Comparison of ENCODE assay signal across 1 cellular context in the genomic region with DNA sequence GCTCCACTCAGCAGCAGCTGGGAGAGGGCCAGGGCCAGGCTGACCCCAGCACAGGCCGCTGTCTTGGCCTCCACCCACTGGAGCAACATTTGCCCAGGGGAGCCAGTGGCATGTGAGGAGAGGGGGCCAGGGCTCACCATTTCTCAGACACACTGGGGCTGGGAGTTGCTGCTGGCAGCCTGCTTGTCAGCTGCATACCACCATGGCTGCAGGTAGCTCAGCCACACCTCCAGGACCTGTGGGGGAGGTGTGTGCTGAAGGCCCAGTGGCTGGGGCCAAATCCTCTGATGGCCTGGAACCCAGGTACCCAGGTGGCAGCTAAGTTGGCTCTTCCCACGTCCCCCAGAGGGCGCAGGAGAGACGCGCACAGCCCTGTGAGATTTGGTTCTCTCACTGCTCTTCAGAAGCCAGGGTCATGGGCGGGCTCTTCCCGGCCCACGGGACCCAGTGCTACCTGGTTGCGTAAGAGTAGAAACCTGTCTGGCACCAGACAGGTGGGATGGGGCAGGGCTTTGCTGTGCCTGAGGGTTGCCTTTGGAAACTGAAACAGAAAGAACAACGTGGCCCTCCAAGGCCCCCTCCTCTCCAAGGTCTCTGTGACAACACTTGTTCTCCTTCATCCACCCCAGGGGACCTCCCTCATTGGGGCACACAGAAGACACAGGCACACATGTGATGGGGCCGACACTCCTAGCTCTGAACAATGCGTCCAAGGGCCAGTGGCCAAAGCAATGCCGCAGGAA.
TF ChIP-seq lines count a peak whose summit lies in the region.

No MANE protein-coding gene starts in this region.

TF ChIP-seq in K562, 482 proteins besides CTCF, POLR2A, EP300 and RAD21 (continued from another document and continues in another):
- TF ChIP-seq, protein P1, sequence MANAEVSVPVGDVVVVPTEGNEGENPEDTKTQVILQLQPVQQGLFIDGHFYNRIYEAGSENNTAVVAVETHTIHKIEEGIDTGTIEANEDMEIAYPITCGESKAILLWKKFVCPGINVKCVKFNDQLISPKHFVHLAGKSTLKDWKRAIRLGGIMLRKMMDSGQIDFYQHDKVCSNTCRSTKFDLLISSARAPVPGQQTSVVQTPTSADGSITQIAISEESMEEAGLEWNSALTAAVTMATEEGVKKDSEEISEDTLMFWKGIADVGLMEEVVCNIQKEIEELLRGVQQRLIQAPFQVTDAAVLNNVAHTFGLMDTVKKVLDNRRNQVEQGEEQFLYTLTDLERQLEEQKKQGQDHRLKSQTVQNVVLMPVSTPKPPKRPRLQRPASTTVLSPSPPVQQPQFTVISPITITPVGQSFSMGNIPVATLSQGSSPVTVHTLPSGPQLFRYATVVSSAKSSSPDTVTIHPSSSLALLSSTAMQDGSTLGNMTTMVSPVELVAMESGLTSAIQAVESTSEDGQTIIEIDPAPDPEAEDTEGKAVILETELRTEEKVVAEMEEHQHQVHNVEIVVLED (CRISPR knock-in tag; IDR thresholded peaks at IDR 0.05) = peak; percentile 26; the same call in 1 of the 2 replicates
- peak; percentile 71 for TF ChIP-seq SMAD1 (IDR thresholded peaks at IDR 0.05; ENCODE audit: low read depth, low read length, partially characterized antibody)
- TF ChIP-seq, protein P2, sequence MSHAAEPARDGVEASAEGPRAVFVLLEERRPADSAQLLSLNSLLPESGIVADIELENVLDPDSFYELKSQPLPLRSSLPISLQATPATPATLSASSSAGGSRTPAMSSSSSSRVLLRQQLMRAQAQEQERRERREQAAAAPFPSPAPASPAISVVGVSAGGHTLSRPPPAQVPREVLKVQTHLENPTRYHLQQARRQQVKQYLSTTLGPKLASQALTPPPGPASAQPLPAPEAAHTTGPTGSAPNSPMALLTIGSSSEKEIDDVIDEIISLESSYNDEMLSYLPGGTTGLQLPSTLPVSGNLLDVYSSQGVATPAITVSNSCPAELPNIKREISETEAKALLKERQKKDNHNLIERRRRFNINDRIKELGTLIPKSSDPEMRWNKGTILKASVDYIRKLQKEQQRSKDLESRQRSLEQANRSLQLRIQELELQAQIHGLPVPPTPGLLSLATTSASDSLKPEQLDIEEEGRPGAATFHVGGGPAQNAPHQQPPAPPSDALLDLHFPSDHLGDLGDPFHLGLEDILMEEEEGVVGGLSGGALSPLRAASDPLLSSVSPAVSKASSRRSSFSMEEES (CRISPR knock-in tag; IDR thresholded peaks at IDR 0.05) = peak; percentile 16; the same call in 1 of the 2 replicates
- TF ChIP-seq MAZ (CRISPR knock-in tag; conservative IDR thresholded peaks at IDR 0.05 in 1 of 2, IDR thresholded peaks at IDR 0.05 in 1 of 2) = peak; percentile 68 to 74; a peak in 3 of 4 replicates
- TF ChIP-seq CSDE1 (IDR thresholded peaks at IDR 0.05) = no peak
- TF ChIP-seq TEAD1 (CRISPR knock-in tag; IDR thresholded peaks at IDR 0.05) = peak in 1 of 2 experiments; percentile 77; a peak in 2 of 4 replicates
- TF ChIP-seq PML (IDR thresholded peaks at IDR 0.05; ENCODE audit: low read length) = peak; percentile 34; the same call in 1 of the 2 replicates
- TF ChIP-seq, protein P3, sequence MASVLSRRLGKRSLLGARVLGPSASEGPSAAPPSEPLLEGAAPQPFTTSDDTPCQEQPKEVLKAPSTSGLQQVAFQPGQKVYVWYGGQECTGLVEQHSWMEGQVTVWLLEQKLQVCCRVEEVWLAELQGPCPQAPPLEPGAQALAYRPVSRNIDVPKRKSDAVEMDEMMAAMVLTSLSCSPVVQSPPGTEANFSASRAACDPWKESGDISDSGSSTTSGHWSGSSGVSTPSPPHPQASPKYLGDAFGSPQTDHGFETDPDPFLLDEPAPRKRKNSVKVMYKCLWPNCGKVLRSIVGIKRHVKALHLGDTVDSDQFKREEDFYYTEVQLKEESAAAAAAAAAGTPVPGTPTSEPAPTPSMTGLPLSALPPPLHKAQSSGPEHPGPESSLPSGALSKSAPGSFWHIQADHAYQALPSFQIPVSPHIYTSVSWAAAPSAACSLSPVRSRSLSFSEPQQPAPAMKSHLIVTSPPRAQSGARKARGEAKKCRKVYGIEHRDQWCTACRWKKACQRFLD (CRISPR knock-in tag; IDR thresholded peaks at IDR 0.05) = no peak
- no peak for TF ChIP-seq BRD9 (IDR thresholded peaks at IDR 0.05; ENCODE audit: low read depth, partially characterized antibody)
- TF ChIP-seq RNF2 (IDR thresholded peaks at IDR 0.05) = no peak
- TF ChIP-seq, protein P4, sequence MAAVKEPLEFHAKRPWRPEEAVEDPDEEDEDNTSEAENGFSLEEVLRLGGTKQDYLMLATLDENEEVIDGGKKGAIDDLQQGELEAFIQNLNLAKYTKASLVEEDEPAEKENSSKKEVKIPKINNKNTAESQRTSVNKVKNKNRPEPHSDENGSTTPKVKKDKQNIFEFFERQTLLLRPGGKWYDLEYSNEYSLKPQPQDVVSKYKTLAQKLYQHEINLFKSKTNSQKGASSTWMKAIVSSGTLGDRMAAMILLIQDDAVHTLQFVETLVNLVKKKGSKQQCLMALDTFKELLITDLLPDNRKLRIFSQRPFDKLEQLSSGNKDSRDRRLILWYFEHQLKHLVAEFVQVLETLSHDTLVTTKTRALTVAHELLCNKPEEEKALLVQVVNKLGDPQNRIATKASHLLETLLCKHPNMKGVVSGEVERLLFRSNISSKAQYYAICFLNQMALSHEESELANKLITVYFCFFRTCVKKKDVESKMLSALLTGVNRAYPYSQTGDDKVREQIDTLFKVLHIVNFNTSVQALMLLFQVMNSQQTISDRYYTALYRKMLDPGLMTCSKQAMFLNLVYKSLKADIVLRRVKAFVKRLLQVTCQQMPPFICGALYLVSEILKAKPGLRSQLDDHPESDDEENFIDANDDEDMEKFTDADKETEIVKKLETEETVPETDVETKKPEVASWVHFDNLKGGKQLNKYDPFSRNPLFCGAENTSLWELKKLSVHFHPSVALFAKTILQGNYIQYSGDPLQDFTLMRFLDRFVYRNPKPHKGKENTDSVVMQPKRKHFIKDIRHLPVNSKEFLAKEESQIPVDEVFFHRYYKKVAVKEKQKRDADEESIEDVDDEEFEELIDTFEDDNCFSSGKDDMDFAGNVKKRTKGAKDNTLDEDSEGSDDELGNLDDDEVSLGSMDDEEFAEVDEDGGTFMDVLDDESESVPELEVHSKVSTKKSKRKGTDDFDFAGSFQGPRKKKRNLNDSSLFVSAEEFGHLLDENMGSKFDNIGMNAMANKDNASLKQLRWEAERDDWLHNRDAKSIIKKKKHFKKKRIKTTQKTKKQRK (IDR thresholded peaks at IDR 0.05; ENCODE audit: borderline replicate concordance, low read depth, low read length) = 0 out of 2 replicates have a peak, but pooled peaks have one; percentile 52
- TF ChIP-seq PTBP1 (IDR thresholded peaks at IDR 0.05; ENCODE audit: low read depth, low read length) = no peak
- TF ChIP-seq, protein P5, sequence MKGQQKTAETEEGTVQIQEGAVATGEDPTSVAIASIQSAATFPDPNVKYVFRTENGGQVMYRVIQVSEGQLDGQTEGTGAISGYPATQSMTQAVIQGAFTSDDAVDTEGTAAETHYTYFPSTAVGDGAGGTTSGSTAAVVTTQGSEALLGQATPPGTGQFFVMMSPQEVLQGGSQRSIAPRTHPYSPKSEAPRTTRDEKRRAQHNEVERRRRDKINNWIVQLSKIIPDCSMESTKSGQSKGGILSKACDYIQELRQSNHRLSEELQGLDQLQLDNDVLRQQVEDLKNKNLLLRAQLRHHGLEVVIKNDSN (CRISPR knock-in tag; IDR thresholded peaks at IDR 0.05) = no peak
- TF ChIP-seq CEBPG (CRISPR knock-in tag; IDR thresholded peaks at IDR 0.05) = no peak
- TF ChIP-seq CEBPG (tag; conservative IDR thresholded peaks at IDR 0.05 in 1 of 2, IDR thresholded peaks at IDR 0.05 in 1 of 2) = peak; percentile 94 to 97
- TF ChIP-seq, protein P6, sequence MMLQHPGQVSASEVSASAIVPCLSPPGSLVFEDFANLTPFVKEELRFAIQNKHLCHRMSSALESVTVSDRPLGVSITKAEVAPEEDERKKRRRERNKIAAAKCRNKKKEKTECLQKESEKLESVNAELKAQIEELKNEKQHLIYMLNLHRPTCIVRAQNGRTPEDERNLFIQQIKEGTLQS (IDR thresholded peaks at IDR 0.05) = no peak; the same call in 1 of the 2 replicates
- TF ChIP-seq, protein P6 (CRISPR knock-in tag; conservative IDR thresholded peaks at IDR 0.05) = no peak
- peak; percentile 72; the same call in 1 of the 2 replicates for TF ChIP-seq JUN (IDR thresholded peaks at IDR 0.05; ENCODE audit: borderline replicate concordance, low read depth, low read length)
- TF ChIP-seq JUN (CRISPR knock-in tag; IDR thresholded peaks at IDR 0.05; ENCODE audit: borderline replicate concordance) = no peak
- TF ChIP-seq ZNF589 (CRISPR knock-in tag; IDR thresholded peaks at IDR 0.05; ENCODE audit: low read depth) = no peak
- TF ChIP-seq MEF2D (tag; conservative IDR thresholded peaks at IDR 0.05; ENCODE audit: low read depth) = 0 out of 2 replicates have a peak, but pooled peaks have one; percentile 20
- peak; percentile 95 for TF ChIP-seq CC2D1A (IDR thresholded peaks at IDR 0.05)
- no peak for TF ChIP-seq SMARCE1 (IDR thresholded peaks at IDR 0.05)
- TF ChIP-seq, protein P7, sequence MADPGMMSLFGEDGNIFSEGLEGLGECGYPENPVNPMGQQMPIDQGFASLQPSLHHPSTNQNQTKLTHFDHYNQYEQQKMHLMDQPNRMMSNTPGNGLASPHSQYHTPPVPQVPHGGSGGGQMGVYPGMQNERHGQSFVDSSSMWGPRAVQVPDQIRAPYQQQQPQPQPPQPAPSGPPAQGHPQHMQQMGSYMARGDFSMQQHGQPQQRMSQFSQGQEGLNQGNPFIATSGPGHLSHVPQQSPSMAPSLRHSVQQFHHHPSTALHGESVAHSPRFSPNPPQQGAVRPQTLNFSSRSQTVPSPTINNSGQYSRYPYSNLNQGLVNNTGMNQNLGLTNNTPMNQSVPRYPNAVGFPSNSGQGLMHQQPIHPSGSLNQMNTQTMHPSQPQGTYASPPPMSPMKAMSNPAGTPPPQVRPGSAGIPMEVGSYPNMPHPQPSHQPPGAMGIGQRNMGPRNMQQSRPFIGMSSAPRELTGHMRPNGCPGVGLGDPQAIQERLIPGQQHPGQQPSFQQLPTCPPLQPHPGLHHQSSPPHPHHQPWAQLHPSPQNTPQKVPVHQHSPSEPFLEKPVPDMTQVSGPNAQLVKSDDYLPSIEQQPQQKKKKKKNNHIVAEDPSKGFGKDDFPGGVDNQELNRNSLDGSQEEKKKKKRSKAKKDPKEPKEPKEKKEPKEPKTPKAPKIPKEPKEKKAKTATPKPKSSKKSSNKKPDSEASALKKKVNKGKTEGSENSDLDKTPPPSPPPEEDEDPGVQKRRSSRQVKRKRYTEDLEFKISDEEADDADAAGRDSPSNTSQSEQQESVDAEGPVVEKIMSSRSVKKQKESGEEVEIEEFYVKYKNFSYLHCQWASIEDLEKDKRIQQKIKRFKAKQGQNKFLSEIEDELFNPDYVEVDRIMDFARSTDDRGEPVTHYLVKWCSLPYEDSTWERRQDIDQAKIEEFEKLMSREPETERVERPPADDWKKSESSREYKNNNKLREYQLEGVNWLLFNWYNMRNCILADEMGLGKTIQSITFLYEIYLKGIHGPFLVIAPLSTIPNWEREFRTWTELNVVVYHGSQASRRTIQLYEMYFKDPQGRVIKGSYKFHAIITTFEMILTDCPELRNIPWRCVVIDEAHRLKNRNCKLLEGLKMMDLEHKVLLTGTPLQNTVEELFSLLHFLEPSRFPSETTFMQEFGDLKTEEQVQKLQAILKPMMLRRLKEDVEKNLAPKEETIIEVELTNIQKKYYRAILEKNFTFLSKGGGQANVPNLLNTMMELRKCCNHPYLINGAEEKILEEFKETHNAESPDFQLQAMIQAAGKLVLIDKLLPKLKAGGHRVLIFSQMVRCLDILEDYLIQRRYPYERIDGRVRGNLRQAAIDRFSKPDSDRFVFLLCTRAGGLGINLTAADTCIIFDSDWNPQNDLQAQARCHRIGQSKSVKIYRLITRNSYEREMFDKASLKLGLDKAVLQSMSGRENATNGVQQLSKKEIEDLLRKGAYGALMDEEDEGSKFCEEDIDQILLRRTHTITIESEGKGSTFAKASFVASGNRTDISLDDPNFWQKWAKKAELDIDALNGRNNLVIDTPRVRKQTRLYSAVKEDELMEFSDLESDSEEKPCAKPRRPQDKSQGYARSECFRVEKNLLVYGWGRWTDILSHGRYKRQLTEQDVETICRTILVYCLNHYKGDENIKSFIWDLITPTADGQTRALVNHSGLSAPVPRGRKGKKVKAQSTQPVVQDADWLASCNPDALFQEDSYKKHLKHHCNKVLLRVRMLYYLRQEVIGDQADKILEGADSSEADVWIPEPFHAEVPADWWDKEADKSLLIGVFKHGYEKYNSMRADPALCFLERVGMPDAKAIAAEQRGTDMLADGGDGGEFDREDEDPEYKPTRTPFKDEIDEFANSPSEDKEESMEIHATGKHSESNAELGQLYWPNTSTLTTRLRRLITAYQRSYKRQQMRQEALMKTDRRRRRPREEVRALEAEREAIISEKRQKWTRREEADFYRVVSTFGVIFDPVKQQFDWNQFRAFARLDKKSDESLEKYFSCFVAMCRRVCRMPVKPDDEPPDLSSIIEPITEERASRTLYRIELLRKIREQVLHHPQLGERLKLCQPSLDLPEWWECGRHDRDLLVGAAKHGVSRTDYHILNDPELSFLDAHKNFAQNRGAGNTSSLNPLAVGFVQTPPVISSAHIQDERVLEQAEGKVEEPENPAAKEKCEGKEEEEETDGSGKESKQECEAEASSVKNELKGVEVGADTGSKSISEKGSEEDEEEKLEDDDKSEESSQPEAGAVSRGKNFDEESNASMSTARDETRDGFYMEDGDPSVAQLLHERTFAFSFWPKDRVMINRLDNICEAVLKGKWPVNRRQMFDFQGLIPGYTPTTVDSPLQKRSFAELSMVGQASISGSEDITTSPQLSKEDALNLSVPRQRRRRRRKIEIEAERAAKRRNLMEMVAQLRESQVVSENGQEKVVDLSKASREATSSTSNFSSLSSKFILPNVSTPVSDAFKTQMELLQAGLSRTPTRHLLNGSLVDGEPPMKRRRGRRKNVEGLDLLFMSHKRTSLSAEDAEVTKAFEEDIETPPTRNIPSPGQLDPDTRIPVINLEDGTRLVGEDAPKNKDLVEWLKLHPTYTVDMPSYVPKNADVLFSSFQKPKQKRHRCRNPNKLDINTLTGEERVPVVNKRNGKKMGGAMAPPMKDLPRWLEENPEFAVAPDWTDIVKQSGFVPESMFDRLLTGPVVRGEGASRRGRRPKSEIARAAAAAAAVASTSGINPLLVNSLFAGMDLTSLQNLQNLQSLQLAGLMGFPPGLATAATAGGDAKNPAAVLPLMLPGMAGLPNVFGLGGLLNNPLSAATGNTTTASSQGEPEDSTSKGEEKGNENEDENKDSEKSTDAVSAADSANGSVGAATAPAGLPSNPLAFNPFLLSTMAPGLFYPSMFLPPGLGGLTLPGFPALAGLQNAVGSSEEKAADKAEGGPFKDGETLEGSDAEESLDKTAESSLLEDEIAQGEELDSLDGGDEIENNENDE (IDR thresholded peaks at IDR 0.05; ENCODE audit: low read depth, low read length) = peak; percentile 72
- peak; percentile 98 for TF ChIP-seq ARID2 (IDR thresholded peaks at IDR 0.05)
- TF ChIP-seq, protein P8, sequence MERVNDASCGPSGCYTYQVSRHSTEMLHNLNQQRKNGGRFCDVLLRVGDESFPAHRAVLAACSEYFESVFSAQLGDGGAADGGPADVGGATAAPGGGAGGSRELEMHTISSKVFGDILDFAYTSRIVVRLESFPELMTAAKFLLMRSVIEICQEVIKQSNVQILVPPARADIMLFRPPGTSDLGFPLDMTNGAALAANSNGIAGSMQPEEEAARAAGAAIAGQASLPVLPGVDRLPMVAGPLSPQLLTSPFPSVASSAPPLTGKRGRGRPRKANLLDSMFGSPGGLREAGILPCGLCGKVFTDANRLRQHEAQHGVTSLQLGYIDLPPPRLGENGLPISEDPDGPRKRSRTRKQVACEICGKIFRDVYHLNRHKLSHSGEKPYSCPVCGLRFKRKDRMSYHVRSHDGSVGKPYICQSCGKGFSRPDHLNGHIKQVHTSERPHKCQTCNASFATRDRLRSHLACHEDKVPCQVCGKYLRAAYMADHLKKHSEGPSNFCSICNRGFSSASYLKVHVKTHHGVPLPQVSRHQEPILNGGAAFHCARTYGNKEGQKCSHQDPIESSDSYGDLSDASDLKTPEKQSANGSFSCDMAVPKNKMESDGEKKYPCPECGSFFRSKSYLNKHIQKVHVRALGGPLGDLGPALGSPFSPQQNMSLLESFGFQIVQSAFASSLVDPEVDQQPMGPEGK (CRISPR knock-in tag; IDR thresholded peaks at IDR 0.05; ENCODE audit: borderline replicate concordance) = 0 out of 2 replicates have a peak, but pooled peaks have one; percentile 18
